ENCODE assay signal across 9 cellular contexts in genomic region chr2:105873721-105874120, GRCh38.
A peak's percentile ranks its signal among the peaks of the same experiment; 100 is the strongest.
DNase-seq lines count a peak whose midpoint lies in the region; ATAC-seq, FAIRE-seq and TF ChIP-seq lines count a peak whose summit lies in the region.
"Had no signal": no experiment of that assay in that cellular context is flagged by ENCODE, and none has a peak within 500 bp of the region (broad histone marks: within the 10 kb centered on the region; RNA-seq: fewer than 3 reads in every experiment).

No MANE protein-coding gene starts in this region.

- DNase-seq in AG08395 (ENCODE audit: low spot score) (peak; percentile 67), GM19239 (ENCODE audit: insufficient read length, low spot score) (peak; percentile 64), fibroblast of the aortic adventitia (ENCODE audit: low read depth) (peak; percentile 31), NCI-H345 treated with DMSO at 0.1 percent for 48 hours (lab: John Stamatoyannopoulos, UW; ENCODE audit: unreplicated experiment) (no peak), NCI-H1105 (lab: John Stamatoyannopoulos, UW) (no peak)
- DNase-seq in activated CD4-positive, alpha-beta T cell treated with anti-CD3 and anti-CD28 coated beads for 48 hours, result peak; percentile 77
- DNase-seq in stimulated activated CD4-positive, alpha-beta T cell treated with anti-CD3 and anti-CD28 coated beads, TNF-alpha, amount 100 ng/mL, for 24 hours (ENCODE audit: low read depth in 3 of 3), result peak; percentile 33 to 71 (median 58)
- DNase-seq: heart right ventricle had no signal

- TF ChIP-seq CTCF in fibroblast of the aortic adventitia (IDR thresholded peaks at IDR 0.05; ENCODE audit: insufficient read depth, low read length), result no peak

- FAIRE-seq in GM19239 (lab: Jason Lieb, UNC), result peak; percentile 78

- ATAC-seq in HG03139 (IDR thresholded peaks at IDR 0.05; ENCODE audit: unreplicated experiment), result peak; percentile 70

- H3K4me3 ChIP-seq in fibroblast of the aortic adventitia (ENCODE audit: low read depth, low read length), result no peak overlapping the region
- H3K4me3 ChIP-seq: heart right ventricle had no signal

Comparison
In these comparisons a context has a peak if more than half of its experiments do, and no peak if none do; other contexts are left out.
1. DNase-seq: peak in AG08395 (single experiment), GM19239 (single experiment), activated CD4-positive, alpha-beta T cell treated with anti-CD3 and anti-CD28 coated beads for 48 hours (single experiment), fibroblast of the aortic adventitia (single experiment) and stimulated activated CD4-positive, alpha-beta T cell treated with anti-CD3 and anti-CD28 coated beads, TNF-alpha, amount 100 ng/mL, for 24 hours (3 of 3); none in NCI-H345 treated with DMSO at 0.1 percent for 48 hours (single experiment) and NCI-H1105 (single experiment).